ENCODE assay signal across 10 cellular contexts in the genomic region with DNA sequence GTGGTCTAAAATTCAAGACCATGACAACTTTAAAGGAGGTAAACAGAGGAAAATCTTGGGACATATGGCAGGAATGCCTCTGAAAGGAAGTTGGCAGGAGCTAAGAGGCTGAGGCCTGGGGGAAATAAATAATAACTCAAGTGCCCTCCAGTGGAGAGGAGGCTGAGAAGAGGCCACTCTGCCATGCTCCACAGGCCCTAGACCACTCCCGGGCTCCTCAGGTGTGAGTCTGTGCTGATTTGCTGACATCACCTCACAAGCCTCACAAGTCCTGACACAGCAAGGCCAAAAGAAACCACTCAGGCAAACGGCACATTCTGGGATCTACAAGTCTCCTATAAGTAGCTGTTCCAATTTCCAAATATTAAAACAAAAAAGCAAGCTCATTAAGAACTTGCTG.
DNase-seq lines count a peak whose midpoint lies in the region; TF ChIP-seq lines count a peak whose summit lies in the region.
"Had no signal": no experiment of that assay in that cellular context is flagged by ENCODE, and none has a peak within 500 bp of the region (broad histone marks: within the 10 kb centered on the region; RNA-seq: fewer than 3 reads in every experiment).

No MANE protein-coding gene starts in this region.

- no peak overlapping the region for H3K56ac ChIP-seq in mesendoderm (ENCODE audit: low read length)

- no peak overlapping the region for H3K4me2 ChIP-seq in mesendoderm (ENCODE audit: low read length)

- WGBS in mesendoderm (ENCODE audit: extremely low coverage, insufficient coverage, low lambda C conversion rate): no CpG with 5 or more reads among the region's 2 CpGs

- H2AK5ac ChIP-seq in mesendoderm (ENCODE audit: low read length): no peak overlapping the region

- H4K5ac ChIP-seq in mesendoderm (ENCODE audit: low read length): no peak overlapping the region

- no peak overlapping the region for H2BK15ac ChIP-seq in mesendoderm (replicated peaks; ENCODE audit: low read depth)

- no peak overlapping the region for H3K4ac ChIP-seq in mesendoderm (ENCODE audit: low read depth, low read length)

- H3K4me1 ChIP-seq in mesendoderm (ENCODE audit: control insufficient read depth, low read depth, low read length): no peaks in the 10 kb centered on the region
- H3K4me1 ChIP-seq: prostate gland had no signal

- H3K36me3 ChIP-seq in mesendoderm (ENCODE audit: control insufficient read depth, insufficient read depth, low read length): no peaks in the 10 kb centered on the region
- H3K36me3 ChIP-seq: prostate gland had no signal

- H2BK120ac ChIP-seq in mesendoderm (ENCODE audit: low read depth, low read length): no peak overlapping the region

- no peaks in the 10 kb centered on the region for H3K79me1 ChIP-seq in mesendoderm (ENCODE audit: low read length)

- no peak overlapping the region for H3K9ac ChIP-seq in mesendoderm (ENCODE audit: low read length)

- no peak overlapping the region for H3K4me3 ChIP-seq in mesendoderm (ENCODE audit: low read length)
- H3K4me3 ChIP-seq: prostate gland had no signal

- no peak overlapping the region for H3K18ac ChIP-seq in mesendoderm (ENCODE audit: low read length)

- no peaks in the 10 kb centered on the region for H3K27me3 ChIP-seq in mesendoderm (ENCODE audit: insufficient read depth, low read length, poor library complexity)

- TF ChIP-seq CTCF in VCaP (conservative IDR thresholded peaks at IDR 0.05): no peak

- H3K27ac ChIP-seq in VCaP (peak overlapping the region; percentile 54), mesendoderm (ENCODE audit: low read depth, low read length) (no peak overlapping the region)
- H3K27ac ChIP-seq: prostate gland had no signal

- DNase-seq in NCI-H2171 treated with DMSO at 0.1 percent for 48 hours (lab: John Stamatoyannopoulos, UW): peak; percentile 54
- DNase-seq in NCI-H2171 (lab: John Stamatoyannopoulos, UW): no peak
- DNase-seq in NCI-H1105 (lab: John Stamatoyannopoulos, UW): peak; percentile 38
- DNase-seq in mesendoderm: peak; percentile 79
- DNase-seq in D341Med (ENCODE audit: low spot score): no peak
- no peak for DNase-seq in KG1 (lab: John Stamatoyannopoulos, UW)
- DNase-seq in NOMO-1 treated with DMSO at 0.1 percent for 48 hours (lab: John Stamatoyannopoulos, UW; ENCODE audit: unreplicated experiment): no peak
- DNase-seq: NCI-H1436 treated with DMSO at 0.1 percent for 48 hours had no signal

- no peaks in the 10 kb centered on the region for H3K79me2 ChIP-seq in mesendoderm (ENCODE audit: control insufficient read depth, insufficient read depth, low read length)

- H2BK5ac ChIP-seq in mesendoderm (ENCODE audit: low read length): no peak overlapping the region

- no peak overlapping the region for H3K23ac ChIP-seq in mesendoderm (ENCODE audit: low read length)

- no peak overlapping the region for H4K8ac ChIP-seq in mesendoderm (ENCODE audit: low read depth, low read length)

Comparison
In these comparisons a context has a peak if more than half of its experiments do, and no peak if none do; other contexts are left out.
1. DNase-seq: peak in NCI-H2171 treated with DMSO at 0.1 percent for 48 hours (single experiment), NCI-H1105 (single experiment) and mesendoderm (single experiment); none in NCI-H2171 (single experiment), D341Med (single experiment), KG1 (single experiment) and NOMO-1 treated with DMSO at 0.1 percent for 48 hours (single experiment).